ENCODE assay signal across 29 cellular contexts in genomic region chr18:72588339-72588738, GRCh38. TPM values are rescaled to one million over a fixed set of nuclear protein-coding genes. Genes with fewer than 3 reads are reported as not detected.
"Had no signal": no experiment of that assay in that cellular context is flagged by ENCODE, and none has a peak within 500 bp of the region (broad histone marks: within the 10 kb centered on the region; RNA-seq: fewer than 3 reads in every experiment).

No MANE protein-coding gene starts in this region.

- H3K27ac ChIP-seq: body of pancreas, epithelial cell of prostate, esophagus squamous epithelium, gastroesophageal sphincter had no signal

- H3K4me3 Mint-ChIP-seq: activated CD4-positive, alpha-beta memory T cell treated with anti-CD3 and anti-CD28 coated beads, Interleukin-2, amount 10 ng/mL, durations not matched to agents 7 days and 5 days; activated CD4-positive, alpha-beta T cell treated with anti-CD3 and anti-CD28 coated beads for 36 hours; activated CD4-positive, alpha-beta T cell treated with anti-CD3 and anti-CD28 coated beads, Interleukin-2, amount 10 ng/mL, durations not matched to agents 7 days and 5 days; activated naive CD8-positive, alpha-beta T cell; activated T-cell treated with anti-CD3 and anti-CD28 coated beads, Interleukin-2, amount 50 U/mL, for 24 hours; activated T-cell treated with anti-CD3 and anti-CD28 coated beads, Interleukin-2, amount 50 U/mL, for 72 hours; T-helper 17 cell had no signal

- H3K4me1 ChIP-seq: body of pancreas, esophagus squamous epithelium, gastroesophageal sphincter had no signal

- H3K27me3 ChIP-seq: body of pancreas, esophagus squamous epithelium, gastroesophageal sphincter had no signal

- H3K9me3 ChIP-seq: body of pancreas, gastroesophageal sphincter had no signal

- H3K4me3 ChIP-seq: body of pancreas, esophagus squamous epithelium, gastroesophageal sphincter had no signal

- H3K27ac Mint-ChIP-seq: activated CD4-positive, alpha-beta memory T cell treated with anti-CD3 and anti-CD28 coated beads, Interleukin-2, amount 10 ng/mL, durations not matched to agents 7 days and 5 days; activated CD4-positive, alpha-beta T cell treated with anti-CD3 and anti-CD28 coated beads for 36 hours; activated CD4-positive, alpha-beta T cell treated with anti-CD3 and anti-CD28 coated beads, Interleukin-2, amount 10 ng/mL, durations not matched to agents 7 days and 5 days; activated naive CD8-positive, alpha-beta T cell; activated T-cell treated with anti-CD3 and anti-CD28 coated beads, Interleukin-2, amount 50 U/mL, for 24 hours; activated T-cell treated with anti-CD3 and anti-CD28 coated beads, Interleukin-2, amount 50 U/mL, for 72 hours; T-helper 17 cell had no signal

- H3K36me3 Mint-ChIP-seq: activated naive CD8-positive, alpha-beta T cell had no signal

- ATAC-seq: activated CD4-positive, alpha-beta T cell treated with anti-CD3 and anti-CD28 coated beads for 36 hours; activated T-cell treated with anti-CD3 and anti-CD28 coated beads, Interleukin-2, amount 50 U/mL, for 72 hours; body of pancreas; gastroesophageal sphincter; T-helper 17 cell had no signal

- H3K27me3 Mint-ChIP-seq: activated CD4-positive, alpha-beta memory T cell treated with anti-CD3 and anti-CD28 coated beads, Interleukin-2, amount 10 ng/mL, durations not matched to agents 7 days and 5 days; activated CD4-positive, alpha-beta T cell treated with anti-CD3 and anti-CD28 coated beads for 36 hours; activated CD4-positive, alpha-beta T cell treated with anti-CD3 and anti-CD28 coated beads, Interleukin-2, amount 10 ng/mL, durations not matched to agents 7 days and 5 days; activated naive CD8-positive, alpha-beta T cell; activated T-cell treated with anti-CD3 and anti-CD28 coated beads, Interleukin-2, amount 50 U/mL, for 24 hours; T-helper 17 cell had no signal

- H3K9me3 Mint-ChIP-seq: activated CD4-positive, alpha-beta T cell treated with anti-CD3 and anti-CD28 coated beads, Interleukin-2, amount 10 ng/mL, durations not matched to agents 7 days and 5 days had no signal

- DNase-seq: activated CD4-positive, alpha-beta memory T cell treated with anti-CD3 and anti-CD28 coated beads, Interleukin-2, amount 10 ng/mL, durations not matched to agents 7 days and 5 days; activated CD4-positive, alpha-beta T cell treated with anti-CD3 and anti-CD28 coated beads for 36 hours; activated CD4-positive, alpha-beta T cell treated with anti-CD3 and anti-CD28 coated beads, Interleukin-2, amount 10 ng/mL, durations not matched to agents 7 days and 5 days; activated CD4-positive, alpha-beta T cell treated with anti-CD3 and anti-CD28 coated beads, Interleukin-2, amount 50 U/mL, for 4 hours; activated CD4-positive, CD25-positive, alpha-beta regulatory T cell; activated CD4-positive, CD25-positive, alpha-beta regulatory T cell treated with anti-CD3 and anti-CD28 coated beads, Interleukin-2, amount 50 U/mL, for 72 hours; activated CD8-positive, alpha-beta memory T cell treated with anti-CD3 and anti-CD28 coated beads, Interleukin-2, amount 50 U/mL, for 48 hours; activated gamma-delta T cell; activated naive CD4-positive, alpha-beta T cell; activated naive CD4-positive, alpha-beta T cell treated with anti-CD3 and anti-CD28 coated beads, Interleukin-2, amount 50 U/mL, for 16 hours; activated T-cell treated with anti-CD3 and anti-CD28 coated beads for 4 hours; activated T-cell treated with anti-CD3 and anti-CD28 coated beads, Interleukin-2, amount 50 U/mL, for 24 hours; activated T-cell treated with anti-CD3 and anti-CD28 coated beads, Interleukin-2, amount 50 U/mL, for 72 hours; amniotic stem cell; aorta; body of pancreas; caudate nucleus; cortex of kidney; dermis blood vessel endothelial cell; effector CD8-positive, alpha-beta T cell; esophagus squamous epithelium; foreskin melanocyte; T-helper 1 cell; T-helper 17 cell had no signal

- H3K4me1 Mint-ChIP-seq: activated CD4-positive, alpha-beta memory T cell treated with anti-CD3 and anti-CD28 coated beads, Interleukin-2, amount 10 ng/mL, durations not matched to agents 7 days and 5 days; activated CD4-positive, alpha-beta T cell treated with anti-CD3 and anti-CD28 coated beads for 36 hours; activated CD4-positive, alpha-beta T cell treated with anti-CD3 and anti-CD28 coated beads, Interleukin-2, amount 10 ng/mL, durations not matched to agents 7 days and 5 days; T-helper 17 cell had no signal

- H3K36me3 ChIP-seq: esophagus squamous epithelium, gastroesophageal sphincter had no signal

RNA-seq across cellular contexts. Expression of gene CBLN2, which starts 44.2 kb away (rescaled TPM):
- total RNA-seq: activated CD4-positive, alpha-beta memory T cell treated with anti-CD3 and anti-CD28 coated beads, Interleukin-2, amount 10 ng/mL, durations not matched to agents 7 days and 5 days; activated CD4-positive, alpha-beta T cell treated with anti-CD3 and anti-CD28 coated beads for 36 hours; activated CD4-positive, alpha-beta T cell treated with anti-CD3 and anti-CD28 coated beads, Interleukin-2, amount 10 ng/mL, durations not matched to agents 7 days and 5 days; activated T-cell treated with anti-CD3 and anti-CD28 coated beads, Interleukin-2, amount 50 U/mL, for 72 hours; body of pancreas; dermis blood vessel endothelial cell; esophagus squamous epithelium; fibroblast of lung; T-helper 17 cell had no signal
- polyA plus RNA-seq: aorta, esophagus, fibroblast of lung had no signal
